Comparison of ENCODE assay signal across 29 cellular contexts in genomic region chr7:33738260-33738935, GRCh38.
A peak's percentile ranks its signal among the peaks of the same experiment; 100 is the strongest.
DNase-seq lines count a peak whose midpoint lies in the region; ATAC-seq, FAIRE-seq and TF ChIP-seq lines count a peak whose summit lies in the region.
"Had no signal": no experiment of that assay in that cellular context is flagged by ENCODE, and none has a peak within 500 bp of the region (broad histone marks: within the 10 kb centered on the region; RNA-seq: fewer than 3 reads in every experiment).

No MANE protein-coding gene starts in this region.

- POLR2A ChIA-PET in endothelial cell of umbilical vein (lab: Charles Lee), result no interaction called here

- intact Hi-C loops in endothelial cell of umbilical vein (cut with micrococcal nuclease) (no loop called here), natural killer cell (cut with micrococcal nuclease) (no loop called here)

- dilution Hi-C loops in endothelial cell of umbilical vein (cut with MboI; ENCODE audit: extremely low pct_ligation_motif_present, low sequenced_read_pairs), result no loop called here

- H3K4me1 ChIP-seq in Loucy (ENCODE audit: insufficient read depth, low read length, poor library complexity, severe bottlenecking), result peaks cover 2% of the 10 kb centered on the region
- H3K4me1 ChIP-seq in endothelial cell of umbilical vein (ENCODE audit: control insufficient read depth, extremely low read depth, insufficient read depth, low read length), result peaks cover 13% of the 10 kb centered on the region
- H3K4me1 ChIP-seq in GM23338 (ENCODE audit: insufficient read depth), result no peaks in the 10 kb centered on the region
- H3K4me1 ChIP-seq: BE2C, BLaER1 had no signal

- FAIRE-seq in endothelial cell of umbilical vein (lab: Jason Lieb, UNC), result no peak
- FAIRE-seq: A204.1, GM12878, GM12892, GM18507 had no signal

- no peaks in the 10 kb centered on the region for H3K9me1 ChIP-seq in endothelial cell of umbilical vein (replicated peaks; ENCODE audit: control insufficient read depth, extremely low read depth, insufficient read depth, low read length)

- no peaks in the 10 kb centered on the region for H3K27me3 Mint-ChIP-seq in central memory CD8-positive, alpha-beta T cell
- no peaks in the 10 kb centered on the region for H3K27me3 Mint-ChIP-seq in natural killer cell (ENCODE audit: low read depth in 2 of 2)
- H3K27me3 Mint-ChIP-seq in GM23338 (ENCODE audit: insufficient read depth, low read depth, poor library complexity), result peaks cover 4% of the 10 kb centered on the region
- H3K27me3 Mint-ChIP-seq: CD4-positive, CD25-positive, alpha-beta regulatory T cell had no signal

- no peaks in the 10 kb centered on the region for H3K9me3 ChIP-seq in Loucy (ENCODE audit: insufficient read depth, low read depth, low read length)
- no peaks in the 10 kb centered on the region for H3K9me3 ChIP-seq in endothelial cell of umbilical vein (replicated peaks; ENCODE audit: control insufficient read depth, insufficient read depth, low read length)
- H3K9me3 ChIP-seq: BE2C, BLaER1 had no signal

- peaks cover 6% of the 10 kb centered on the region for H3K9me3 Mint-ChIP-seq in central memory CD8-positive, alpha-beta T cell
- H3K9me3 Mint-ChIP-seq in natural killer cell (no peaks in the 10 kb centered on the region), GM23338 (no peaks in the 10 kb centered on the region)

- no peak overlapping the region for H3K27ac ChIP-seq in endothelial cell of umbilical vein (ENCODE audit: insufficient read depth, low read depth, low read length)
- H3K27ac ChIP-seq in GM23338 (ENCODE audit: low read depth), result no peak overlapping the region
- H3K27ac ChIP-seq: BLaER1 had no signal

- BruUV-seq in endothelial cell of umbilical vein (replicated peaks; lab: Mats Ljungman, UMichigan), result no TSS peak

- peak; percentile 53 for ATAC-seq in central memory CD8-positive, alpha-beta T cell (replicated peaks; ENCODE audit: extremely low read depth, poor library complexity, severe bottlenecking)
- ATAC-seq in natural killer cell (peak; percentile 62 to 79 (median 73)), GM23338 (no peak), GM19351 (IDR thresholded peaks at IDR 0.05; ENCODE audit: unreplicated experiment) (no peak), HG03280 (IDR thresholded peaks at IDR 0.05; ENCODE audit: unreplicated experiment) (no peak)
- ATAC-seq: GM12878 had no signal

- TF ChIP-seq POLR2A in endothelial cell of umbilical vein (IDR thresholded peaks at IDR 0.05; ENCODE audit: low read depth, low read length), result no peak

- H2AFZ ChIP-seq in Loucy (ENCODE audit: low read length) (0 out of 2 replicates have a peak overlapping the region, but pooled peaks have one; percentile 25), endothelial cell of umbilical vein (ENCODE audit: low read depth, low read length) (peak overlapping the region; percentile 30), GM23338 (no peak overlapping the region)

- H3K27me3 ChIP-seq in Loucy (ENCODE audit: insufficient read depth, low read length, poor library complexity, severe bottlenecking), result no peaks in the 10 kb centered on the region
- H3K27me3 ChIP-seq in endothelial cell of umbilical vein (ENCODE audit: control insufficient read depth in 2 of 2, insufficient read depth in 2 of 2, low read length in 2 of 2), result no peaks in the 10 kb centered on the region
- no peaks in the 10 kb centered on the region for H3K27me3 ChIP-seq in GM23338 (ENCODE audit: insufficient read depth)
- H3K27me3 ChIP-seq: BE2C, BLaER1 had no signal

- no peak overlapping the region for H3K9ac ChIP-seq in Loucy (ENCODE audit: low read depth, low read length, poor library complexity, severe bottlenecking)
- no peak overlapping the region for H3K9ac ChIP-seq in endothelial cell of umbilical vein (replicated peaks; ENCODE audit: extremely low read depth, insufficient read depth, low read length)
- H3K9ac ChIP-seq: BLaER1 had no signal

- peaks cover 7% of the 10 kb centered on the region for H3K4me1 Mint-ChIP-seq in central memory CD8-positive, alpha-beta T cell
- peaks cover 41 to 42% of the 10 kb centered on the region in 2 donors for H3K4me1 Mint-ChIP-seq in natural killer cell
- peaks cover 2% of the 10 kb centered on the region; the same call in 2 of the 3 replicates for H3K4me1 Mint-ChIP-seq in GM23338
- H3K4me1 Mint-ChIP-seq: CD14-positive monocyte; CD4-positive, CD25-positive, alpha-beta regulatory T cell; CD8-positive, alpha-beta memory T cell had no signal

- H3K9me2 ChIP-seq in Loucy (replicated peaks; ENCODE audit: low read depth, low read length) (no peaks in the 10 kb centered on the region), GM23338 (ENCODE audit: insufficient read depth) (no peaks in the 10 kb centered on the region; the same call in 1 of the 2 replicates)

- no peak overlapping the region for H3K4me2 ChIP-seq in Loucy (ENCODE audit: low read depth, low read length, poor library complexity, severe bottlenecking)
- no peak overlapping the region for H3K4me2 ChIP-seq in endothelial cell of umbilical vein (ENCODE audit: insufficient read depth, low read length)
- no peak overlapping the region for H3K4me2 ChIP-seq in GM23338
- H3K4me2 ChIP-seq: BLaER1 had no signal

- H3K4me3 Mint-ChIP-seq in central memory CD8-positive, alpha-beta T cell, result no peak overlapping the region
- peak overlapping the region; percentile 36 for H3K4me3 Mint-ChIP-seq in natural killer cell
- H3K4me3 Mint-ChIP-seq in GM23338, result no peak overlapping the region
- H3K4me3 Mint-ChIP-seq: CD14-positive monocyte; CD4-positive, alpha-beta memory T cell; CD4-positive, CD25-positive, alpha-beta regulatory T cell; CD8-positive, alpha-beta memory T cell had no signal

- TF ChIP-seq CTCF in Loucy (conservative IDR thresholded peaks at IDR 0.05; ENCODE audit: low read length) (no peak), endothelial cell of umbilical vein (IDR thresholded peaks at IDR 0.05; ENCODE audit: extremely low read depth in 1 of 2, insufficient read depth in 1 of 2, low read depth in 1 of 2, low read length in 2 of 2) (no peak), natural killer cell (IDR thresholded peaks at IDR 0.05) (no peak), GM23338 (conservative IDR thresholded peaks at IDR 0.05; ENCODE audit: low read depth in 2 of 2) (no peak)

- H4K20me1 ChIP-seq in Loucy (ENCODE audit: insufficient read depth, low read length, poor library complexity, severe bottlenecking), result no peaks in the 10 kb centered on the region
- H4K20me1 ChIP-seq in endothelial cell of umbilical vein (replicated peaks; ENCODE audit: control insufficient read depth, extremely low read depth, insufficient read depth, low read length), result no peaks in the 10 kb centered on the region
- no peaks in the 10 kb centered on the region for H4K20me1 ChIP-seq in GM23338 (replicated peaks; ENCODE audit: insufficient read depth)
- H4K20me1 ChIP-seq: BLaER1 had no signal

- H3K4me3 ChIP-seq in Loucy (ENCODE audit: low read length, poor library complexity, severe bottlenecking), result no peak overlapping the region
- H3K4me3 ChIP-seq in endothelial cell of umbilical vein (replicated peaks in 1 of 3; ENCODE audit: insufficient read depth in 1 of 3, low read depth in 1 of 3, low read length in 3 of 3), result no peak overlapping the region
- no peak overlapping the region for H3K4me3 ChIP-seq in GM23338
- H3K4me3 ChIP-seq: BLaER1, GM12878 had no signal

- peaks cover 2% of the 10 kb centered on the region for H3K36me3 Mint-ChIP-seq in central memory CD8-positive, alpha-beta T cell (ENCODE audit: insufficient read depth)
- H3K36me3 Mint-ChIP-seq in natural killer cell (no peaks in the 10 kb centered on the region), GM23338 (ENCODE audit: low read depth) (no peaks in the 10 kb centered on the region)
- H3K36me3 Mint-ChIP-seq: CD14-positive monocyte; CD4-positive, CD25-positive, alpha-beta regulatory T cell had no signal

- H3K36me3 ChIP-seq in Loucy (ENCODE audit: insufficient read depth, low read length), result no peaks in the 10 kb centered on the region
- H3K36me3 ChIP-seq in endothelial cell of umbilical vein (ENCODE audit: control insufficient read depth in 2 of 2, extremely low read depth in 1 of 2, insufficient read depth in 2 of 2, low read length in 2 of 2), result no peaks in the 10 kb centered on the region
- no peaks in the 10 kb centered on the region for H3K36me3 ChIP-seq in GM23338 (ENCODE audit: insufficient read depth)
- H3K36me3 ChIP-seq: BE2C, BLaER1 had no signal

- H3F3A ChIP-seq in Loucy (ENCODE audit: low read depth) (no peaks in the 10 kb centered on the region), GM23338 (replicated peaks; ENCODE audit: low read depth) (no peaks in the 10 kb centered on the region)

- H3K27ac Mint-ChIP-seq in central memory CD8-positive, alpha-beta T cell (ENCODE audit: low read depth), result no peak overlapping the region
- H3K27ac Mint-ChIP-seq in natural killer cell (peak overlapping the region; percentile 77 to 81), GM23338 (no peak overlapping the region)
- H3K27ac Mint-ChIP-seq: CD14-positive monocyte; CD4-positive, CD25-positive, alpha-beta regulatory T cell had no signal

- CTCF ChIA-PET in endothelial cell of umbilical vein (lab: Charles Lee), result interaction anchor here (0.8 to 1.6 kb wide), 4 partner anchors 15 to 1068 kb away, joined by 3 to 7 read pairs (median 3); no protein-coding TSS in a partner anchor

- no peak for DNase-seq in central memory CD8-positive, alpha-beta T cell (ENCODE audit: low spot score in 2 of 2)
- no peak for DNase-seq in endothelial cell of umbilical vein (ENCODE audit: low read depth, low spot score)
- no peak for DNase-seq in natural killer cell
- no peak for DNase-seq in NCI-H1694 treated with DMSO at 0.1 percent for 48 hours (lab: John Stamatoyannopoulos, UW)
- DNase-seq in GM23338 (ENCODE audit: low spot score), result no peak
- DNase-seq: 8988T; ACHN; BE2C; C1 segment of cervical spinal cord; CD4-positive, alpha-beta memory T cell; CD4-positive, CD25-positive, alpha-beta regulatory T cell; CD8-positive, alpha-beta memory T cell; COR-L47; DMS 273 treated with DMSO at 0.1 percent for 48 hours; DMS153; DMS53; DMS79; DND-41; EL; GDM1 had no signal

- H3K79me2 ChIP-seq in Loucy (ENCODE audit: insufficient read depth, low read length), result no peaks in the 10 kb centered on the region
- H3K79me2 ChIP-seq in endothelial cell of umbilical vein (ENCODE audit: control insufficient read depth, insufficient read depth, low read length), result no peaks in the 10 kb centered on the region
- no peaks in the 10 kb centered on the region for H3K79me2 ChIP-seq in GM23338 (replicated peaks; ENCODE audit: insufficient read depth)

TF ChIP-seq in endothelial cell of umbilical vein, 7 proteins besides CTCF, POLR2A, EP300 and RAD21 (continues in another document):
- TF ChIP-seq FOS (IDR thresholded peaks at IDR 0.05; ENCODE audit: borderline replicate concordance, insufficient read depth, low read length) (no peak), JUN (IDR thresholded peaks at IDR 0.05; ENCODE audit: borderline replicate concordance, insufficient read depth, insufficient read length, low read depth) (no peak), EZH2 (IDR thresholded peaks at IDR 0.05; ENCODE audit: borderline replicate concordance, low read depth, low read length, severe bottlenecking) (no peak)

TF ChIP-seq in GM23338, 12 proteins besides CTCF, POLR2A, EP300 and RAD21 (continues in another document):
- TF ChIP-seq JUNB (IDR thresholded peaks at IDR 0.05; ENCODE audit: unreplicated experiment), result no peak

Comparison
In these comparisons a context has a peak if more than half of its experiments do, and no peak if none do; other contexts are left out.
1. ATAC-seq: peak in central memory CD8-positive, alpha-beta T cell (single experiment) and natural killer cell (3 of 3); none in GM23338 (single experiment), GM19351 (single experiment) and HG03280 (single experiment).
2. H3K27ac Mint-ChIP-seq: peak in natural killer cell (2 of 2); none in central memory CD8-positive, alpha-beta T cell (single experiment) and GM23338 (single experiment).